In the genomic region with DNA sequence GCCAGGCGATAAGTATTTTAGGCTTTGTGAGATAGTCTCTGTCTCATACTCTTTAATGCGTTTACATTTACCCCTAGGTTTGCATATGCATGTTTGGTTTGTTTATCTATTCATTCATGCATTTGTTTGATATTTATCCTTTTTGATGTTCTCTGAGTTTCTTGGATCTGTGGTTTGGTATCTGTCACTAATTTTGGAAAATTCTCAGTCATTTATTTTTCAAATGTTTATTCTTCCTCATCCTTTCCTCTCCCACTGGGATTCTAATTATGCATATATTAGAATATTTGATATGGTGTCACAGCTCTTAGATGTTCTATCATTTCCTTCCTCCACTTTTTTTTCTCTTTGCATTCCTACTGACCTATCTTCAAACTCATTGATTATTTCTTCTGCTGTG, we compare ENCODE assay signal across 3 cellular contexts. TPM values are rescaled to one million over a fixed set of nuclear protein-coding genes. Genes with fewer than 3 reads are reported as not detected.
"Had no signal": no experiment of that assay in that cellular context is flagged by ENCODE, and none has a peak within 500 bp of the region (broad histone marks: within the 10 kb centered on the region; RNA-seq: fewer than 3 reads in every experiment).

No MANE protein-coding gene starts in this region.

RNA-seq across cellular contexts. Expression of gene DPY19L2, which starts 11.9 kb away (rescaled TPM):
- total RNA-seq: HepG2, HT-29 had no signal
- polyA plus RNA-seq: HepG2, IgD-negative memory B cell had no signal
